In genomic region chr6:30614843-30615218, GRCh38 we compare ENCODE assay signal across 8 cellular contexts. TPM values are rescaled to one million over a fixed set of nuclear protein-coding genes. Genes with fewer than 3 reads are reported as not detected.
DNase-seq lines count a peak whose midpoint lies in the region; ATAC-seq and TF ChIP-seq lines count a peak whose summit lies in the region.

No MANE protein-coding gene starts in this region.

- intact Hi-C loops in vagina (cut with DNase I): loop anchor here (10.0 kb wide), 1 partner anchor 70 kb away; the partner anchor contains the start of gene PPP1R18

- ATAC-seq in HG02884 (IDR thresholded peaks at IDR 0.05; ENCODE audit: unreplicated experiment): peak; percentile 37

- H3K4me3 ChIP-seq in GM08714 (ENCODE audit: low read length) (peak overlapping the region; percentile 95), vagina (peak overlapping the region; percentile 73 to 94)

- no peaks in the 10 kb centered on the region for H3K27me3 ChIP-seq in vagina

- H3K9me3 ChIP-seq in vagina: no peaks in the 10 kb centered on the region

- peak; percentile 91 to 92 for TF ChIP-seq POLR2A in vagina (IDR thresholded peaks at IDR 0.05)

- H3K27ac ChIP-seq in vagina: peak overlapping the region; percentile 99

- no peak for TF ChIP-seq CTCF in vagina (IDR thresholded peaks at IDR 0.05)

- H3K36me3 ChIP-seq in vagina: peaks cover 0 to 13% of the 10 kb centered on the region in 2 donors

- H3K4me1 ChIP-seq in vagina: peaks cover 61% of the 10 kb centered on the region

- DNase-seq in NCI-H2029 treated with DMSO at 0.1 percent for 48 hours (lab: John Stamatoyannopoulos, UW): peak; percentile 94
- DNase-seq in T-helper 9 cell: peak; percentile 65
- DNase-seq in astrocyte of the hippocampus (ENCODE audit: low read depth, low spot score): peak; percentile 97
- peak; percentile 84 for DNase-seq in hepatic stellate cell (ENCODE audit: low spot score)
- DNase-seq in putamen (ENCODE audit: low spot score): peak; percentile 99
- peak in 1 of 2 donors; percentile 95 for DNase-seq in vagina (ENCODE audit: extremely low spot score in 2 of 2)

RNA-seq across cellular contexts. Expression of gene PPP1R10, which starts 2.2 kb away (rescaled TPM):
- 52.5 TPM for total RNA-seq in vagina

RNA-seq across cellular contexts. Expression of gene MRPS18B, which starts 2.8 kb away (rescaled TPM):
- 21.6 TPM for total RNA-seq in vagina

RNA-seq across cellular contexts. Expression of gene ATAT1, which starts 11.8 kb away (rescaled TPM):
- total RNA-seq in vagina: 13.3 TPM

RNA-seq across cellular contexts. Expression of gene C6orf136, which starts 32.1 kb away (rescaled TPM):
- total RNA-seq in vagina: 15.7 TPM

RNA-seq across cellular contexts. Expression of gene ABCF1, which starts 43.6 kb away (rescaled TPM):
- total RNA-seq in vagina: 29.5 TPM
